8 cellular contexts compared by ENCODE assay signal in genomic region chr7:139109188-139109982, GRCh38. TPM values are rescaled to one million over a fixed set of nuclear protein-coding genes. Genes with fewer than 3 reads are reported as not detected.
DNase-seq lines count a peak whose midpoint lies in the region; ATAC-seq and TF ChIP-seq lines count a peak whose summit lies in the region.

Gene ZC3HAV1, minus strand, starts transcription at chr7:139109720. Its CDS starts 389 bp downstream, at chr7:139109331.

- H2AFZ ChIP-seq in neural progenitor cell (replicated peaks) = peak within 1 kb of the TSS; percentile 94

- TF ChIP-seq CTCF in neural progenitor cell (IDR thresholded peaks at IDR 0.05) = no peak

- H3K27ac ChIP-seq in KOPT-K1 (ENCODE audit: low read depth, low read length, poor library complexity, severe bottlenecking) (peak within 1 kb of the TSS; percentile 92), neural progenitor cell (no peak within 1 kb of the TSS), stomach smooth muscle (ENCODE audit: low read length) (peak within 1 kb of the TSS; percentile 88)

- peak within 1 kb of the TSS; percentile 92 for H3K4me3 Mint-ChIP-seq in neural progenitor cell

- H3K79me2 ChIP-seq in neural progenitor cell (ENCODE audit: low read depth) = peaks cover 3% of the 10 kb centered on the region

- H3K4me3 ChIP-seq in neural progenitor cell (peak within 1 kb of the TSS; percentile 75), stomach smooth muscle (ENCODE audit: low read length in 2 of 2) (peak within 1 kb of the TSS; percentile 93 to 95)

- H3K27me3 Mint-ChIP-seq in neural progenitor cell (ENCODE audit: insufficient read depth, low read depth) = peaks cover 37% of the 10 kb centered on the region

- peaks cover 12% of the 10 kb centered on the region for H3K4me1 Mint-ChIP-seq in neural progenitor cell

- H3K36me3 Mint-ChIP-seq in neural progenitor cell = peaks cover 2% of the 10 kb centered on the region

- peaks cover 25% of the 10 kb centered on the region for H3F3A ChIP-seq in neural progenitor cell (ENCODE audit: low read depth)

- H3K27me3 ChIP-seq in neural progenitor cell (peaks cover 52% of the 10 kb centered on the region), stomach smooth muscle (ENCODE audit: control insufficient read depth in 1 of 2, insufficient read depth in 2 of 2, low read length in 2 of 2) (no peaks in the 10 kb centered on the region)

- H4K20me1 ChIP-seq in neural progenitor cell (ENCODE audit: low read depth) = no peaks in the 10 kb centered on the region

- H3K9me3 Mint-ChIP-seq in neural progenitor cell = peaks cover 3% of the 10 kb centered on the region

- H3K9me3 ChIP-seq in KOPT-K1 (ENCODE audit: insufficient read depth, low read length, poor library complexity, severe bottlenecking) (no peaks in the 10 kb centered on the region), neural progenitor cell (ENCODE audit: low read depth) (no peaks in the 10 kb centered on the region), stomach smooth muscle (ENCODE audit: control insufficient read depth in 2 of 2, low read length in 2 of 2) (no peaks in the 10 kb centered on the region)

- H3K9ac ChIP-seq in neural progenitor cell = no peak within 1 kb of the TSS
- peak within 1 kb of the TSS; percentile 73 to 90 for H3K9ac ChIP-seq in stomach smooth muscle (ENCODE audit: low read length in 2 of 2)

- peak; percentile 83 for DNase-seq in Daoy (ENCODE audit: low read depth)
- DNase-seq in SHP77 treated with DMSO at 0.1 percent for 48 hours (lab: John Stamatoyannopoulos, UW) = peak; percentile 77
- peak; percentile 94 for DNase-seq in activated effector memory CD4-positive, alpha-beta T cell treated with anti-CD3 and anti-CD28 coated beads, Interleukin-2, amount 50 U/mL, for 16 hours
- peak; percentile 90 for DNase-seq in fibroblast of the conjunctiva (ENCODE audit: low read depth)
- DNase-seq in neural progenitor cell (ENCODE audit: low spot score) = peak; percentile 79

- peak; percentile 68 for ATAC-seq in GM21786 (IDR thresholded peaks at IDR 0.05; ENCODE audit: unreplicated experiment)

- H3K36me3 ChIP-seq in KOPT-K1 (ENCODE audit: insufficient read depth, low read length) = peaks cover 19% of the 10 kb centered on the region
- no peaks in the 10 kb centered on the region for H3K36me3 ChIP-seq in neural progenitor cell
- H3K36me3 ChIP-seq in stomach smooth muscle (ENCODE audit: control insufficient read depth in 2 of 2, insufficient read depth in 2 of 2, low read length in 2 of 2) = no peaks in the 10 kb centered on the region

- H3K4me1 ChIP-seq in neural progenitor cell (peaks cover 5% of the 10 kb centered on the region), stomach smooth muscle (ENCODE audit: control insufficient read depth, insufficient read depth, low read length) (peaks cover 12% of the 10 kb centered on the region)

- no peak within 1 kb of the TSS for H3K27ac Mint-ChIP-seq in neural progenitor cell

- peak within 1 kb of the TSS; percentile 81 for H3K4me2 ChIP-seq in neural progenitor cell

RNA-seq across cellular contexts. Expression of gene ZC3HAV1, which starts in this region (rescaled TPM):
- total RNA-seq in Daoy (2014; rRNA removed; shearing (Covaris generic)) = 51.8 and 52.6 TPM in 2 replicates
- 9.7 and 11.0 TPM in 2 replicates for total RNA-seq in neural progenitor cell (ENCODE audit: low replicate concordance)
